Comparison of ENCODE assay signal across 20 cellular contexts in genomic region chr11:69839516-69839915, GRCh38. TPM values are rescaled to one million over a fixed set of nuclear protein-coding genes. Genes with fewer than 3 reads are reported as not detected.
DNase-seq lines count a peak whose midpoint lies in the region; FAIRE-seq and TF ChIP-seq lines count a peak whose summit lies in the region.
"Had no signal": no experiment of that assay in that cellular context is flagged by ENCODE, and none has a peak within 500 bp of the region (broad histone marks: within the 10 kb centered on the region; RNA-seq: fewer than 3 reads in every experiment).

No MANE protein-coding gene starts in this region.

- H3K27ac Mint-ChIP-seq in activated CD4-positive, alpha-beta memory T cell treated with anti-CD3 and anti-CD28 coated beads for 36 hours = no peak overlapping the region
- H3K27ac Mint-ChIP-seq: CD4-positive, CD25-positive, alpha-beta regulatory T cell had no signal

- H3K4me1 Mint-ChIP-seq in activated CD4-positive, alpha-beta memory T cell treated with anti-CD3 and anti-CD28 coated beads for 36 hours (ENCODE audit: low read depth) = no peaks in the 10 kb centered on the region
- H3K4me1 Mint-ChIP-seq: CD4-positive, CD25-positive, alpha-beta regulatory T cell had no signal

- H3K9me3 ChIP-seq in kidney (ENCODE audit: control insufficient read depth in 1 of 2, low read length in 2 of 2) = no peaks in the 10 kb centered on the region

- intact Hi-C loops in kidney (cut with DNase I) (no loop called here), posterior vena cava (cut with DNase I) (no loop called here)
- intact Hi-C loops in activated CD4-positive, alpha-beta memory T cell treated with anti-CD3 and anti-CD28 coated beads for 36 hours (cut with micrococcal nuclease) = no loop called here

- H3K4me1 ChIP-seq in kidney (ENCODE audit: control insufficient read depth in 1 of 2, insufficient read depth in 1 of 2, low read depth in 1 of 2, low read length in 2 of 2) = no peaks in the 10 kb centered on the region

- no peak overlapping the region for H3K9ac ChIP-seq in kidney (ENCODE audit: low read length in 2 of 2)

- H3K9me3 Mint-ChIP-seq in activated CD4-positive, alpha-beta memory T cell treated with anti-CD3 and anti-CD28 coated beads for 36 hours = no peaks in the 10 kb centered on the region
- H3K9me3 Mint-ChIP-seq: CD4-positive, CD25-positive, alpha-beta regulatory T cell had no signal

- no peak for TF ChIP-seq CTCF in kidney (IDR thresholded peaks at IDR 0.05; ENCODE audit: borderline replicate concordance, extremely low read depth, insufficient read depth)

- H3K27ac ChIP-seq in kidney (ENCODE audit: low read depth in 2 of 2, low read length in 2 of 2) = no peak overlapping the region

- H3K4me3 Mint-ChIP-seq in activated CD4-positive, alpha-beta memory T cell treated with anti-CD3 and anti-CD28 coated beads for 36 hours = no peak overlapping the region
- H3K4me3 Mint-ChIP-seq: CD4-positive, CD25-positive, alpha-beta regulatory T cell had no signal

- FAIRE-seq in kidney (lab: Jason Lieb, UNC) (no peak), RCC 7860 (lab: Jason Lieb, UNC) (no peak)
- FAIRE-seq: GM12878 had no signal

- no peaks in the 10 kb centered on the region for H3K36me3 ChIP-seq in kidney (ENCODE audit: control insufficient read depth in 1 of 2, insufficient read depth in 2 of 2, low read length in 2 of 2)

- H3K36me3 Mint-ChIP-seq in activated CD4-positive, alpha-beta memory T cell treated with anti-CD3 and anti-CD28 coated beads for 36 hours = no peaks in the 10 kb centered on the region
- H3K36me3 Mint-ChIP-seq: CD4-positive, CD25-positive, alpha-beta regulatory T cell had no signal

- CTCF ChIA-PET in activated CD4-positive, alpha-beta memory T cell treated with anti-CD3 and anti-CD28 coated beads for 36 hours (lab: Charles Lee) = interaction anchor here (0.7 kb wide), 2 partner anchors 411 to 491 kb away, joined by 3 to 4 read pairs; no protein-coding TSS in a partner anchor

- H3K27me3 Mint-ChIP-seq in activated CD4-positive, alpha-beta memory T cell treated with anti-CD3 and anti-CD28 coated beads for 36 hours = peaks cover 30% of the 10 kb centered on the region

- POLR2A ChIA-PET in activated CD4-positive, alpha-beta memory T cell treated with anti-CD3 and anti-CD28 coated beads for 36 hours (lab: Charles Lee) = no interaction called here

- DNase-seq in AG20443 (ENCODE audit: low spot score) (peak; percentile 4), ELF-1 (ENCODE audit: low read depth, low spot score) (peak; percentile 1), kidney (peak; percentile 36), posterior vena cava (ENCODE audit: low spot score) (peak; percentile 62), NOMO-1 treated with DMSO at 0.1 percent for 48 hours (lab: John Stamatoyannopoulos, UW; ENCODE audit: unreplicated experiment) (no peak), RCC 7860 (ENCODE audit: low spot score) (no peak)
- DNase-seq in activated CD4-positive, alpha-beta memory T cell treated with anti-CD3 and anti-CD28 coated beads for 36 hours = no peak
- DNase-seq: CD4-positive, CD25-positive, alpha-beta regulatory T cell; DMS 273 treated with DMSO at 0.1 percent for 48 hours; H7; Kasumi-1; NCI-H1417 treated with DMSO at 0.1 percent for 48 hours; NCI-H187 treated with DMSO at 0.1 percent for 48 hours; NCI-H2107; NCI-H446 treated with DMSO at 0.1 percent for 48 hours; NCI-H526 treated with DMSO at 0.1 percent for 48 hours had no signal

- no peak overlapping the region for H3K4me3 ChIP-seq in kidney (ENCODE audit: low read length in 2 of 2)
- H3K4me3 ChIP-seq: GM12878 had no signal

RNA-seq across cellular contexts. Expression of gene FGF3, which starts 20.3 kb away (rescaled TPM):
- total RNA-seq in kidney = not detected
- not detected for polyA plus RNA-seq in kidney (ENCODE audit: insufficient read depth, low read depth, low replicate concordance)
- not detected for total RNA-seq in posterior vena cava
- not detected for total RNA-seq in activated CD4-positive, alpha-beta memory T cell treated with anti-CD3 and anti-CD28 coated beads for 36 hours
- total RNA-seq: A673; CD4-positive, CD25-positive, alpha-beta regulatory T cell; GM12878; H7; MCF 10A had no signal
- polyA plus RNA-seq: BJ; CD4-positive, CD25-positive, alpha-beta regulatory T cell; GM12878 had no signal

Comparison
In these comparisons a context has a peak if more than half of its experiments do, and no peak if none do; other contexts are left out.
1. DNase-seq: peak in AG20443 (single experiment), ELF-1 (single experiment), kidney (single experiment) and posterior vena cava (single experiment); none in NOMO-1 treated with DMSO at 0.1 percent for 48 hours (single experiment), RCC 7860 (single experiment) and activated CD4-positive, alpha-beta memory T cell treated with anti-CD3 and anti-CD28 coated beads for 36 hours (single experiment).